In the genomic region with DNA sequence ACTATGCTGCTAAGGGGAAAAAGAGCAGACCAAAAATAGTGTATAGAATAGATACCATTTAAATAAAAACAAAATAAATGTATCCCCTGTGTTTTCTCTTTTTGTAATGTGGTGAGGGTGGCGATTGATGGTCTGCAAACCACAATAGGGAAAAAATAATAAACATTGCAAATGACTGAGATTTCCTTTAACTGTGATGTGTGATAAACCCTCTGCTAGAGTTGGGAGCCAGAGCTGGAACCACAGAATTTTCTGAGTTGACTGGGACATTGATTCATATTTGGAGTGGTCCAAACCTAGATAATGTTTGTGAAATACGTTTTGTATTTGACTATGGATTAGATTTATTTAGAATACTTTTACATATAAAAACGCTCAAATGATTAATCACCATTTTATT, we compare ENCODE assay signal across 26 cellular contexts.
A peak's percentile ranks its signal among the peaks of the same experiment; 100 is the strongest.
DNase-seq lines count a peak whose midpoint lies in the region; ATAC-seq and TF ChIP-seq lines count a peak whose summit lies in the region.
"Had no signal": no experiment of that assay in that cellular context is flagged by ENCODE, and none has a peak within 500 bp of the region (broad histone marks: within the 10 kb centered on the region; RNA-seq: fewer than 3 reads in every experiment).

No MANE protein-coding gene starts in this region.

- peak; percentile 38 for DNase-seq in ELR (ENCODE audit: low read depth)
- DNase-seq in SK-N-MC (ENCODE audit: low read depth, low spot score): no peak
- DNase-seq in fibroblast of mammary gland (ENCODE audit: low read depth): peak; percentile 61
- no peak for DNase-seq in activated naive CD4-positive, alpha-beta T cell treated with anti-CD3 and anti-CD28 coated beads, Interleukin-2, amount 50 U/mL, for 72 hours (ENCODE audit: low spot score in 2 of 2)
- no peak for DNase-seq in stimulated activated CD4-positive, alpha-beta T cell treated with anti-CD3 and anti-CD28 coated beads, Interleukin-2, amount 100 ng/mL, for 24 hours
- no peak for DNase-seq in OCI-M1 (lab: John Stamatoyannopoulos, UW)
- DNase-seq: Caco-2; CD8-positive, alpha-beta T cell; GM23248; H9; Kasumi-1; MM.1S; NCI-H2029; NCI-H446 treated with DMSO at 0.1 percent for 48 hours; NCI-H526; NCI-H82; NK-92 treated with Interleukin-12 subunit alpha and Interleukin-12 subunit beta, amount 100 ng/mL, for 24 hours; PC-9; Right ventricle myocardium superior; RPMI8226 had no signal

- no peaks in the 10 kb centered on the region for H3K36me3 Mint-ChIP-seq in activated naive CD4-positive, alpha-beta T cell treated with anti-CD3 and anti-CD28 coated beads, Interleukin-2, amount 50 U/mL, for 72 hours
- H3K36me3 Mint-ChIP-seq: CD8-positive, alpha-beta T cell had no signal

- no peaks in the 10 kb centered on the region for H3K36me3 ChIP-seq in SK-N-MC (ENCODE audit: insufficient read depth, low read length)
- H3K36me3 ChIP-seq: SJSA1 had no signal

- no peak overlapping the region for H3K27ac Mint-ChIP-seq in activated naive CD4-positive, alpha-beta T cell treated with anti-CD3 and anti-CD28 coated beads, Interleukin-2, amount 50 U/mL, for 72 hours
- H3K27ac Mint-ChIP-seq: CD8-positive, alpha-beta T cell; H9 had no signal

- H3K4me3 ChIP-seq in SK-N-MC: peak overlapping the region; percentile 74
- H3K4me3 ChIP-seq in fibroblast of mammary gland (ENCODE audit: control insufficient read depth, low read depth, low read length): no peak overlapping the region
- H3K4me3 ChIP-seq: A549, K562, PC-9, SJSA1 had no signal

- H3K9me3 ChIP-seq in SK-N-MC (ENCODE audit: low read depth, low read length): no peaks in the 10 kb centered on the region
- H3K9me3 ChIP-seq: A549, Caco-2, SJSA1 had no signal

- TF ChIP-seq CTCF in fibroblast of mammary gland (conservative IDR thresholded peaks at IDR 0.05; ENCODE audit: control insufficient read depth, insufficient read depth, low read depth, low read length): no peak

- peak overlapping the region; percentile 98 for H3K27ac ChIP-seq in SK-N-MC
- H3K27ac ChIP-seq: A549, C4-2B, PC-9, SJSA1 had no signal

- ATAC-seq in GM19023 (IDR thresholded peaks at IDR 0.05; ENCODE audit: unreplicated experiment): no peak
- no peak for ATAC-seq in activated naive CD4-positive, alpha-beta T cell treated with anti-CD3 and anti-CD28 coated beads, Interleukin-2, amount 50 U/mL, for 72 hours
- ATAC-seq: A549; CD8-positive, alpha-beta T cell; HepG2; K562 had no signal

- peak overlapping the region; percentile 71 for H3K9ac ChIP-seq in SK-N-MC (ENCODE audit: insufficient read length)

- H3K9me3 Mint-ChIP-seq in activated naive CD4-positive, alpha-beta T cell treated with anti-CD3 and anti-CD28 coated beads, Interleukin-2, amount 50 U/mL, for 72 hours: no peaks in the 10 kb centered on the region
- H3K9me3 Mint-ChIP-seq: CD8-positive, alpha-beta T cell; H9 had no signal

Comparison
In these comparisons a context has a peak if more than half of its experiments do, and no peak if none do; other contexts are left out.
1. DNase-seq: peak in ELR (single experiment) and fibroblast of mammary gland (single experiment); none in SK-N-MC (single experiment), activated naive CD4-positive, alpha-beta T cell treated with anti-CD3 and anti-CD28 coated beads, Interleukin-2, amount 50 U/mL, for 72 hours (0 of 2), stimulated activated CD4-positive, alpha-beta T cell treated with anti-CD3 and anti-CD28 coated beads, Interleukin-2, amount 100 ng/mL, for 24 hours (0 of 2) and OCI-M1 (single experiment).